ENCODE assay signal across 1 cellular context in the genomic region with DNA sequence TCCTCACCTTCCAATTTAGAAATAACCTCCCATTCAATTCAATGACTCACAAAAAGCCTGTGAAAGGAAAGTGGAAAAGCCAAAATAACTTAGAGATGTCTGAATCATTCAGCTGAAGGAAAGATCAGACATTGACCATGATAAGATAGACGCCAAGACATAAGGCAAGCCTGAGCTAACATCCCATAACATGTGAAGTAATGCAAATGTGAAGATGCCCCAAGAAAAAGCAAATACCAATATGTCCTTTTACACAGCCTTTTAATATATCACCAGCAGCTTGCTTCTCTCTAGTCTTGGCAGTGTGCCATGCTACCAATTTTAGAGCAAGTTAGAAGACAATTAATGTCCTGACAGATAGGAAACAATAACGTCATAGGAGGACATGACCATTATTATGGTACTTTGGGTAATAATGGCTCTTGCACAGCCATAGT.
TF ChIP-seq lines count a peak whose summit lies in the region.

No MANE protein-coding gene starts in this region.

TF ChIP-seq in liver, 16 proteins besides CTCF, POLR2A, EP300 and RAD21 (continued from another document):
- TF ChIP-seq, protein P1, sequence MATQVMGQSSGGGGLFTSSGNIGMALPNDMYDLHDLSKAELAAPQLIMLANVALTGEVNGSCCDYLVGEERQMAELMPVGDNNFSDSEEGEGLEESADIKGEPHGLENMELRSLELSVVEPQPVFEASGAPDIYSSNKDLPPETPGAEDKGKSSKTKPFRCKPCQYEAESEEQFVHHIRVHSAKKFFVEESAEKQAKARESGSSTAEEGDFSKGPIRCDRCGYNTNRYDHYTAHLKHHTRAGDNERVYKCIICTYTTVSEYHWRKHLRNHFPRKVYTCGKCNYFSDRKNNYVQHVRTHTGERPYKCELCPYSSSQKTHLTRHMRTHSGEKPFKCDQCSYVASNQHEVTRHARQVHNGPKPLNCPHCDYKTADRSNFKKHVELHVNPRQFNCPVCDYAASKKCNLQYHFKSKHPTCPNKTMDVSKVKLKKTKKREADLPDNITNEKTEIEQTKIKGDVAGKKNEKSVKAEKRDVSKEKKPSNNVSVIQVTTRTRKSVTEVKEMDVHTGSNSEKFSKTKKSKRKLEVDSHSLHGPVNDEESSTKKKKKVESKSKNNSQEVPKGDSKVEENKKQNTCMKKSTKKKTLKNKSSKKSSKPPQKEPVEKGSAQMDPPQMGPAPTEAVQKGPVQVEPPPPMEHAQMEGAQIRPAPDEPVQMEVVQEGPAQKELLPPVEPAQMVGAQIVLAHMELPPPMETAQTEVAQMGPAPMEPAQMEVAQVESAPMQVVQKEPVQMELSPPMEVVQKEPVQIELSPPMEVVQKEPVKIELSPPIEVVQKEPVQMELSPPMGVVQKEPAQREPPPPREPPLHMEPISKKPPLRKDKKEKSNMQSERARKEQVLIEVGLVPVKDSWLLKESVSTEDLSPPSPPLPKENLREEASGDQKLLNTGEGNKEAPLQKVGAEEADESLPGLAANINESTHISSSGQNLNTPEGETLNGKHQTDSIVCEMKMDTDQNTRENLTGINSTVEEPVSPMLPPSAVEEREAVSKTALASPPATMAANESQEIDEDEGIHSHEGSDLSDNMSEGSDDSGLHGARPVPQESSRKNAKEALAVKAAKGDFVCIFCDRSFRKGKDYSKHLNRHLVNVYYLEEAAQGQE (IDR thresholded peaks at IDR 0.05) = no peak
- TF ChIP-seq FOXA2 (IDR thresholded peaks at IDR 0.05) (no peak), HNF4G (IDR thresholded peaks at IDR 0.05) (no peak), YY1 (IDR thresholded peaks at IDR 0.05) (no peak)
